ENCODE assay signal across 8 cellular contexts in the genomic region with DNA sequence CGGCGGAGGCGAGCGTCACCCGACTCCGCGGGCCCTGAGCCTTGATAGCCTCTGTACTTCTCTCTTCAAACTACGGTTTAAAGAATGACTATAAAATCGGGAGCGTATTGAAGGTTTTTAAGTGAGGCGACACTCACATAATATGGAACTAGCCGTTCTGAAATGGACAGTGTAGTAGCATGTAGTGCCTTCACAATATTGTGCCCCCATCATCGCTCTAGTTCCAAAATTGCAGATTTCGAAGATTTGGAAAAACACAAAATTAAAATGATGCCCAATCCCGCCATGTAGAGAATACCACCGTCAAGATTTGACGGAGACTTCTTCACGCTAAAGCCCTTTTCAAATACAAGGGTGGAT. TPM values are rescaled to one million over a fixed set of nuclear protein-coding genes. Genes with fewer than 3 reads are reported as not detected.
DNase-seq lines count a peak whose midpoint lies in the region; ATAC-seq and TF ChIP-seq lines count a peak whose summit lies in the region.

No MANE protein-coding gene starts in this region.

- no peaks in the 10 kb centered on the region for H3F3A ChIP-seq in GM23248 (ENCODE audit: insufficient read depth)

- H3K4me2 ChIP-seq in GM23248 (ENCODE audit: unreplicated experiment), result peak overlapping the region; percentile 79
- peak overlapping the region; percentile 91 for H3K4me2 ChIP-seq in skeletal muscle satellite cell (ENCODE audit: low read length)

- peaks cover 11% of the 10 kb centered on the region for H3K36me3 Mint-ChIP-seq in T-cell

- peak overlapping the region; percentile 99 for H3K27ac Mint-ChIP-seq in T-cell

- peak overlapping the region; percentile 97 for H2AFZ ChIP-seq in GM23248

- peak overlapping the region; percentile 98 to 100 (median 98) for H3K4me3 Mint-ChIP-seq in T-cell

- in situ Hi-C loops in GM23248 (cut with MboI), result no loop called here

- H3K9me3 Mint-ChIP-seq in T-cell, result no peaks in the 10 kb centered on the region

- H3K4me1 Mint-ChIP-seq in T-cell, result peaks cover 44 to 51% (median 50%) of the 10 kb centered on the region in 3 donors

- no peaks in the 10 kb centered on the region for H4K20me1 ChIP-seq in GM23248 (ENCODE audit: insufficient read depth)

- ATAC-seq in T-cell (replicated peaks in 1 of 4), result no peak
- no peak for ATAC-seq in HG02588 (IDR thresholded peaks at IDR 0.05; ENCODE audit: unreplicated experiment)
- ATAC-seq in GM19397 (IDR thresholded peaks at IDR 0.05; ENCODE audit: unreplicated experiment), result no peak
- no peak for ATAC-seq in GM19467 (IDR thresholded peaks at IDR 0.05; ENCODE audit: unreplicated experiment)

- CTCF ChIA-PET in T-cell (lab: Charles Lee), result interaction anchor here (0.5 to 1.0 kb wide), 2 partner anchors 20 to 521 kb away, joined by 4 to 5 read pairs; no protein-coding TSS in a partner anchor

- H3K9me3 ChIP-seq in GM23248 (ENCODE audit: low read depth), result no peaks in the 10 kb centered on the region
- H3K9me3 ChIP-seq in skeletal muscle satellite cell (replicated peaks; ENCODE audit: low read length), result no peaks in the 10 kb centered on the region

- H3K9ac ChIP-seq in GM23248 (peak overlapping the region; percentile 87), skeletal muscle satellite cell (ENCODE audit: low read depth, low read length) (peak overlapping the region; percentile 96)

- no peak for DNase-seq in GM23248
- no peak for DNase-seq in T-cell
- DNase-seq in fibroblast of villous mesenchyme (ENCODE audit: low read depth), result no peak
- no peak for DNase-seq in SIG-M5 treated with dmso at 0.1 percent for 504 hours (lab: John Stamatoyannopoulos, UW; ENCODE audit: unreplicated experiment)

- POLR2A ChIA-PET in T-cell (lab: Charles Lee), result interaction anchor here in 1 of 2 donors (0.6 to 1.7 kb wide), 3 partner anchors 11 to 455 kb away, joined by 3 to 5 read pairs (median 4); no protein-coding TSS in a partner anchor

- H3K9me2 ChIP-seq in GM23248 (ENCODE audit: insufficient read depth), result no peaks in the 10 kb centered on the region

- H3K36me3 ChIP-seq in GM23248 (ENCODE audit: low read depth), result no peaks in the 10 kb centered on the region
- peaks cover 16% of the 10 kb centered on the region for H3K36me3 ChIP-seq in skeletal muscle satellite cell (ENCODE audit: insufficient read depth, low read length)

- no peaks in the 10 kb centered on the region for H3K27me3 Mint-ChIP-seq in T-cell

- H3K27me3 ChIP-seq in GM23248 (replicated peaks; ENCODE audit: insufficient read depth), result 0 out of 2 replicates have a peak, but pooled peaks cover 1% of the 10 kb centered on the region
- H3K27me3 ChIP-seq in skeletal muscle satellite cell (ENCODE audit: control insufficient read depth, insufficient read depth, low read length), result peaks cover 13% of the 10 kb centered on the region

- H3K79me2 ChIP-seq in GM23248 (ENCODE audit: insufficient read depth), result peaks cover 22% of the 10 kb centered on the region

- H3K4me3 ChIP-seq in GM23248 (peak overlapping the region; percentile 93), fibroblast of villous mesenchyme (ENCODE audit: low read depth, low read length) (peak overlapping the region; percentile 74), skeletal muscle satellite cell (ENCODE audit: low read length) (peak overlapping the region; percentile 98)

- peak overlapping the region; percentile 70 for H3K27ac ChIP-seq in GM23248

- H3K4me1 ChIP-seq in GM23248 (ENCODE audit: insufficient read depth), result peaks cover 8% of the 10 kb centered on the region
- peaks cover 16% of the 10 kb centered on the region for H3K4me1 ChIP-seq in skeletal muscle satellite cell (ENCODE audit: control insufficient read depth, insufficient read depth, low read length)

- WGBS in GM23248 (ENCODE audit: low coverage in 1 of 2, low lambda C conversion rate in 2 of 2, missing lambda C conversion rate in 2 of 2), 2 experiments, result 10 to 11% methylated on average over 18 of the region's 18 CpGs

- no peak for TF ChIP-seq CTCF in fibroblast of villous mesenchyme (IDR thresholded peaks at IDR 0.05; ENCODE audit: insufficient read depth, low read depth, low read length)

RNA-seq across cellular contexts. Expression of gene TAMM41, which starts 0.3 kb away (rescaled TPM):
- total RNA-seq in GM23248 (2014; rRNA removed; shearing (Covaris generic)), result 4.6 and 8.2 TPM in 2 replicates
- 14.3 and 18.1 TPM in 2 replicates for polyA plus RNA-seq in GM23248 (2016; fragmentation: Nextera tagmentation; extraction: Ambion mirVana)
- total RNA-seq in T-cell, result 10 to 100 TPM; 19.6 to 43.3 (median 32.4) TPM
- 9.0 and 10.4 TPM in 2 replicates for total RNA-seq in fibroblast of villous mesenchyme
- 6.3 and 8.5 TPM in 2 replicates for total RNA-seq in skeletal muscle satellite cell (2012; rRNA removed)
